Comparison of ENCODE assay signal across 1 cellular context in the genomic region with DNA sequence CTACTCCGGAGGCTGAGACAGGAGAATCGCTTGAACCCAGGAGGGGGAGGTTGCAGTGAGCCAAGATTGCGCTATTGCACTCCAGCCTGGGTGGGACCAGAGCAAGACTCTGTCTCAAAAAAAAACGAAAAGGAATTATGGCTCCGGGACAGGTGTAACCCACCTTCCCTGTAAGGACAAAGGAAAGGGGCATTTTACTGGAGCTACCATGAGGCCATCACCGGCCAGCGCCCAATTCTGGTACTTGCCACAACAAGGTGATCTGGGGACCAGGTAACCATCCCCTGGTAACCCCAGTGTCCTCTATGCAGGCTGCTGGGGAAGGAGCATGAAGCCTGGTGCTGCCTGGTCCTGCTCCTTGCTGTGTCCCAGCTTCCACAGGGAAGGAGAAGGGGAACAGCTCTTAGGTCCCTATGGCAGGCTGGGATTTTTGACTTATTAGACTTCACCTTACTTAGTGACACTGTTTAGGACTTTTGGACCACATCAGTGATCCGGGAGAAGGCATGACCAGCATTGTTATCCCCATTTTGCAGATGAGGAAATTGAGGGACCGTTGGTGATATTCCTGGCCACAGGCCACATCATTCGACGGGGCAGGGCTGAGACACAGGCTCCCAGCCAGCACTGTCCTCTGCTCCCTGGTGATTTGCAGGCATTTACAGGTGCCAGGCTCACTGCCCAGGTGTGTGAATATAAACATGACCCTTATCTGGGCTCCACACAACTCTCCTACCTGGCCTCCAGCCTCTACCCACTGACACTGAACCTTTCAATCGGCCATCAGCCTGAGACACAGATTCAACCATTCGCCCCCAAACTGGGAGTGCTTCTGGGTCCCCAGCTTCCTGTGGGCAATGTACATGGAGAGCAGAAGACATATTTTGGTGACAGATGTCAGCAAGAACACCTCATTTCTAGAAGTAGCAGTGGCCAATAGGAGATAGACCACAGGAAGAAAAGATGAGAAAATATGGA.
TF ChIP-seq lines count a peak whose summit lies in the region.

No MANE protein-coding gene starts in this region.

TF ChIP-seq in K562, 482 proteins besides CTCF, POLR2A, EP300 and RAD21:
- TF ChIP-seq KAT7 (CRISPR knock-in tag; IDR thresholded peaks at IDR 0.05; ENCODE audit: borderline replicate concordance) (no peak), RBM25 (IDR thresholded peaks at IDR 0.05; ENCODE audit: low read depth, low read length, severe bottlenecking) (peak; percentile 57), TSC22D4 (tag; IDR thresholded peaks at IDR 0.05) (no peak), TAF1 (IDR thresholded peaks at IDR 0.05; ENCODE audit: control insufficient read depth, extremely low read depth, insufficient read depth, low read length, severe bottlenecking) (no peak), PTRF (tag; IDR thresholded peaks at IDR 0.05) (no peak)
TF ChIP-seq in K562: peak in this region for 1.
